Comparison of ENCODE assay signal across 13 cellular contexts in the genomic region with DNA sequence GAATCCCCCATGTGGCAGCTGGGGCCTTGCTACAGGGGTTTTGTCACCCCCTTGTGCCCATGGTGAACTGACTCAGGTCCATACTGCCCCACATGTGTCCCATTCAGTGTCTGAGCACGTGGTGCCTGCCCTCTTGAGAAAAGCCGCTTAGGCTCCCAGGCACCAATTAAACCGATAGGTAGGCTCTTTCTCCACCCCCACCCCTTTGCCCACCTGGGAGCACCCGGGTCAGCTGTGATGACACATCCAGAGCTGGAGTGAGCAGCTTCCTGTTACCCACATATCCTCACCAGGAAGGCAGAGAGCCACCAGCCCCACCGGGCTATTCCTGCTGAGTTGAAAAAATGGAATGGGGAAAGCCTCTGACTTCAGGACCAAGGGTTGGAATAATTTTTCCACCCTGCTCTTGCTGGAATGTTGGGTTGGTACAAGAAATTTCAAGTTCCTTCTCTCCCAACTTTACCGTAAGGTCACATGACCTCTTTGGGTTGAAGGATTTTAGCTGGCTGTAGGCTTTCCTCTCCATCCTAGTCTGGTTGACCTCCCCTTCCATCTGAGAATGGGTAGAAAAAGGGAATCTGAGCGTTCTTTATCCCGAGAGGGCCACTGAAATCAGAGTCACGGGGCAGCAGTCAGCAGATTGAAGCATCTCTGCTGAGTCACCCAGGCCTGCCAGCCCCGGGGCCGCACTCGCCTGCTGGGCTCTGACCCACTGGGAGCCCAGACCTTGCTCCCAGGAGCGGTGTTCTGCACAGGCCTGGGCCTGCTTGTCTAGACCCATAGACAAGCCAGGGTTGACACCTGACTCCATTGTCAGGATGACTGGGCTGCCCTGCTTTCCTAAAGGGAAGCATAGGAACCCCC. TPM values are rescaled to one million over a fixed set of nuclear protein-coding genes. Genes with fewer than 3 reads are reported as not detected.
DNase-seq lines count a peak whose midpoint lies in the region; ATAC-seq, FAIRE-seq and TF ChIP-seq lines count a peak whose summit lies in the region.
"Had no signal": no experiment of that assay in that cellular context is flagged by ENCODE, and none has a peak within 500 bp of the region (broad histone marks: within the 10 kb centered on the region; RNA-seq: fewer than 3 reads in every experiment).

No MANE protein-coding gene starts in this region.

- no peak overlapping the region for H2AFZ ChIP-seq in K562 (ENCODE audit: low read depth, low read length)

- no peaks in the 10 kb centered on the region for H3K9me1 ChIP-seq in K562 (ENCODE audit: control insufficient read depth, insufficient read depth, low read length)

- in situ Hi-C loops in K562 (cut with MboI): loop anchor here (5.0 kb wide), 1 partner anchor 281 kb away; no protein-coding TSS in a partner anchor

- H3K9me3 ChIP-seq in AG04450 (ENCODE audit: control insufficient read depth, insufficient read depth, low read length) (no peaks in the 10 kb centered on the region), HUES48 (ENCODE audit: control insufficient read depth, insufficient read depth, low read length) (no peaks in the 10 kb centered on the region), K562 (replicated peaks; ENCODE audit: control insufficient read depth, insufficient read depth, low read depth, low read length) (no peaks in the 10 kb centered on the region)

- DNase-seq in AG04450 (ENCODE audit: low read depth, low spot score) (no peak), K562 (ENCODE audit: extremely low read depth in 1 of 4, low spot score in 3 of 4) (peak; percentile 31 to 55 (median 44))
- DNase-seq in activated effector memory CD4-positive, alpha-beta T cell treated with anti-CD3 and anti-CD28 coated beads, Interleukin-2, amount 50 U/mL, for 16 hours: no peak
- DNase-seq: activated CD8-positive, alpha-beta memory T cell treated with anti-CD3 and anti-CD28 coated beads, Interleukin-2, amount 50 U/mL, for 48 hours; CD4-positive, alpha-beta memory T cell; naive thymus-derived CD8-positive, alpha-beta T cell had no signal

- TF ChIP-seq RAD21 in K562 (CRISPR knock-in tag; conservative IDR thresholded peaks at IDR 0.05 in 1 of 2, IDR thresholded peaks at IDR 0.05 in 1 of 2): no peak

- no peak overlapping the region for H3K4me2 ChIP-seq in K562 (ENCODE audit: insufficient read depth, low read length)

- TF ChIP-seq CTCF in AG04450 (IDR thresholded peaks at IDR 0.05; ENCODE audit: low read depth, low read length) (no peak), K562 (IDR thresholded peaks at IDR 0.05 in 2 of 3, conservative IDR thresholded peaks at IDR 0.05 in 1 of 3; ENCODE audit: insufficient read depth in 2 of 3, low read depth in 1 of 3, low read length in 3 of 3) (no peak)

- H3K27ac ChIP-seq in AG04450 (ENCODE audit: low read depth, low read length): peak overlapping the region; percentile 57
- H3K27ac ChIP-seq in HUES48 (ENCODE audit: low read depth, low read length): peak overlapping the region; percentile 58
- no peak overlapping the region for H3K27ac ChIP-seq in K562 (ENCODE audit: extremely low read depth, low read depth, low read length)
- H3K27ac ChIP-seq in layer of hippocampus (ENCODE audit: low read depth, low read length): peak overlapping the region; percentile 93

- no peak overlapping the region for H3K9ac ChIP-seq in HUES48 (ENCODE audit: low read depth, low read length)
- H3K9ac ChIP-seq in K562 (ENCODE audit: insufficient read depth in 1 of 2, low read depth in 2 of 2, low read length in 2 of 2): no peak overlapping the region

- no TSS peak for BruUV-seq in K562 (replicated peaks; lab: Mats Ljungman, UMichigan)

- TF ChIP-seq EP300 in K562 (IDR thresholded peaks at IDR 0.05; ENCODE audit: low read length): no peak

- no peaks in the 10 kb centered on the region for H3K79me2 ChIP-seq in K562 (ENCODE audit: control insufficient read depth, insufficient read depth, low read length)

- H3K36me3 ChIP-seq in HUES48 (ENCODE audit: control insufficient read depth, insufficient read depth, low read length): no peaks in the 10 kb centered on the region
- H3K36me3 ChIP-seq in K562 (ENCODE audit: control insufficient read depth, insufficient read depth, low read length): no peaks in the 10 kb centered on the region

- no peak for FAIRE-seq in K562 (lab: Jason Lieb, UNC)
- FAIRE-seq: endothelial cell of umbilical vein, GM19239 had no signal

- intact Hi-C loops in K562 (cut with micrococcal nuclease): loop anchor here (5.0 kb wide), 1 partner anchor 116 kb away; no protein-coding TSS in a partner anchor

- no peaks in the 10 kb centered on the region for H3K27me3 ChIP-seq in AG04450 (ENCODE audit: control insufficient read depth, insufficient read depth, low read length)
- no peaks in the 10 kb centered on the region for H3K27me3 ChIP-seq in HUES48 (ENCODE audit: control insufficient read depth, insufficient read depth, low read length)
- peaks cover 0 to 4% of the 10 kb centered on the region in 2 experiments; a peak in 1 of 5 replicates for H3K27me3 ChIP-seq in K562 (ENCODE audit: control insufficient read depth in 2 of 2, insufficient read depth in 2 of 2, low read length in 2 of 2)
- H3K27me3 ChIP-seq in layer of hippocampus (ENCODE audit: control insufficient read depth, insufficient read depth, low read length): no peaks in the 10 kb centered on the region

- TF ChIP-seq POLR2A in K562 (conservative IDR thresholded peaks at IDR 0.05): no peak

- H3K4me1 ChIP-seq in HUES48 (ENCODE audit: control insufficient read depth, insufficient read depth, low read length): peaks cover 10% of the 10 kb centered on the region
- H3K4me1 ChIP-seq in K562 (replicated peaks in 1 of 2; ENCODE audit: control insufficient read depth in 2 of 2, insufficient read depth in 2 of 2, low read length in 2 of 2): peaks cover 36 to 37% of the 10 kb centered on the region in 2 experiments

- no peak overlapping the region for H3K4me3 ChIP-seq in AG04450 (ENCODE audit: low read depth, low read length)
- no peak overlapping the region for H3K4me3 ChIP-seq in HUES48 (ENCODE audit: low read depth, low read length)
- H3K4me3 ChIP-seq in K562: no peak overlapping the region

- 34% methylated on average over 13 of the region's 13 CpGs for WGBS in K562 (ENCODE audit: insufficient coverage, low coverage, missing lambda C conversion rate)

- ATAC-seq in K562: peak; percentile 9; the same call in 1 of the 3 replicates
- ATAC-seq in GM21447 (IDR thresholded peaks at IDR 0.05; ENCODE audit: unreplicated experiment): no peak
- ATAC-seq in GM19463 (IDR thresholded peaks at IDR 0.05; ENCODE audit: unreplicated experiment): no peak
- no peak for ATAC-seq in HG03520 (IDR thresholded peaks at IDR 0.05; ENCODE audit: unreplicated experiment)
- ATAC-seq: naive thymus-derived CD8-positive, alpha-beta T cell had no signal

- CTCF ChIA-PET in AG04450 (lab: Charles Lee): interaction anchor here (0.7 to 6.8 kb wide), 15 partner anchors 12 to 658 kb away, joined by 3 to 107 read pairs (median 6); partner anchors contain the start of gene TMCC2
- CTCF ChIA-PET in K562 (lab: Yijun Ruan, JAX; ENCODE audit: low intra/inter-chr PET ratio): no interaction called here

- POLR2A ChIA-PET in AG04450 (lab: Yijun Ruan, JAX) (interaction anchor here (0.6 to 0.8 kb wide), 2 partner anchors 151 to 281 kb away, joined by 3 to 11 read pairs; no protein-coding TSS in a partner anchor), K562 (lab: Yijun Ruan, JAX) (interaction anchor here (0.5 to 1.1 kb wide), 4 partner anchors 40 to 494 kb away, joined by 3 to 4 read pairs (median 3); no protein-coding TSS in a partner anchor)

- no peaks in the 10 kb centered on the region for H4K20me1 ChIP-seq in K562 (replicated peaks; ENCODE audit: control insufficient read depth, insufficient read depth, low read length)

RNA-seq across cellular contexts. Expression of gene TMCC2, which starts 30.8 kb away (rescaled TPM):
- polyA plus RNA-seq in AG04450 (2011; rRNA removed) (2.3 and 3.0 TPM in 2 replicates), K562 (2011; rRNA removed) (0.60 and 1.3 TPM in 2 replicates), K562 (2014; fragmentation: Illumina TruSeq; extraction: Trizol) (1.2 and 1.3 TPM in 2 replicates), K562 (2014; fragmentation: Nextera tagmentation; extraction: Ambion mirVana) (under 1 TPM; 0.06 to 0.10 TPM), K562 (2014; rRNA removed) (1.2 and 2.0 TPM in 2 replicates)
- 4.8 and 5.2 TPM in 2 replicates for polyA minus RNA-seq in AG04450 (2011; rRNA and poly(A)+ RNA removed)
- 0.44 and 1.0 TPM in 2 replicates for total RNA-seq in K562 (2011; cell fraction: chromatin; rRNA removed; ENCODE audit: low replicate concordance)
- 0.66 and 1.0 TPM in 2 replicates for total RNA-seq in K562 (2011; cell fraction: nucleolus; rRNA removed)
- total RNA-seq in K562 (2011; cell fraction: nucleoplasm; rRNA removed): 0.51 and 1.1 TPM in 2 replicates
- total RNA-seq in K562 (2014; rRNA removed) (1.5 and 1.6 TPM in 2 replicates), K562 (2014; rRNA removed; fragmentation: Illumina TruSeq; extraction: Trizol) (0.48 and 0.62 TPM in 2 replicates), K562 (2015; rRNA removed; fragmentation: Illumina TruSeq; extraction: Trizol) (0.94 and 0.98 TPM in 2 replicates), K562 (2021) (1.8 TPM in 2 replicates)
- polyA plus RNA-seq in K562 (2011; cell fraction: cytosol; rRNA removed): 1.6 and 1.7 TPM in 2 replicates
- 1.6 and 1.9 TPM in 2 replicates for polyA plus RNA-seq in K562 (2011; cell fraction: nucleus; rRNA removed)
- 2.0 and 6.3 TPM in 2 replicates for polyA plus RNA-seq in K562 (2012)
- polyA minus RNA-seq in K562 (2011; rRNA and poly(A)+ RNA removed): 0.74 and 1.3 TPM in 2 replicates
- polyA minus RNA-seq in K562 (2011; cell fraction: cytosol; rRNA and poly(A)+ RNA removed): 0.76 and 2.9 TPM in 2 replicates
- 0.54 and 1.6 TPM in 2 replicates for polyA minus RNA-seq in K562 (2011; cell fraction: nucleus; rRNA and poly(A)+ RNA removed)

RNA-seq across cellular contexts. Expression of gene DSTYK, which starts 47.0 kb away (rescaled TPM):
- 12.8 and 16.7 TPM in 2 replicates for polyA plus RNA-seq in AG04450 (2011; rRNA removed)
- polyA minus RNA-seq in AG04450 (2011; rRNA and poly(A)+ RNA removed): 15.3 and 18.1 TPM in 2 replicates
- 12.5 and 15.3 TPM in 2 replicates for total RNA-seq in K562 (2011; cell fraction: chromatin; rRNA removed; ENCODE audit: low replicate concordance)
- 6.3 and 7.2 TPM in 2 replicates for total RNA-seq in K562 (2011; cell fraction: nucleolus; rRNA removed)
- total RNA-seq in K562 (2011; cell fraction: nucleoplasm; rRNA removed): 11.8 and 16.3 TPM in 2 replicates
- 4.2 and 5.5 TPM in 2 replicates for total RNA-seq in K562 (2014; rRNA removed)
- total RNA-seq in K562 (2014; rRNA removed; fragmentation: Illumina TruSeq; extraction: Trizol): 7.0 TPM in 2 replicates
- total RNA-seq in K562 (2015; rRNA removed; fragmentation: Illumina TruSeq; extraction: Trizol): 6.6 and 7.1 TPM in 2 replicates
- 6.2 and 7.3 TPM in 2 replicates for total RNA-seq in K562 (2021)
- 6.3 and 7.0 TPM in 2 replicates for polyA plus RNA-seq in K562 (2011; rRNA removed)
- polyA plus RNA-seq in K562 (2011; cell fraction: cytosol; rRNA removed): 2.3 and 4.7 TPM in 2 replicates
- polyA plus RNA-seq in K562 (2011; cell fraction: nucleus; rRNA removed): 2.9 and 3.0 TPM in 2 replicates
- 5.6 and 8.7 TPM in 2 replicates for polyA plus RNA-seq in K562 (2012)
- polyA plus RNA-seq in K562 (2014; fragmentation: Illumina TruSeq; extraction: Trizol): 6.3 and 6.9 TPM in 2 replicates
- polyA plus RNA-seq in K562 (2014; fragmentation: Nextera tagmentation; extraction: Ambion mirVana): 1 to 10 TPM; 4.6 to 5.0 TPM
- polyA plus RNA-seq in K562 (2014; rRNA removed): 4.8 and 5.4 TPM in 2 replicates
- 11.5 and 13.9 TPM in 2 replicates for polyA minus RNA-seq in K562 (2011; rRNA and poly(A)+ RNA removed)
- 4.2 and 4.4 TPM in 2 replicates for polyA minus RNA-seq in K562 (2011; cell fraction: cytosol; rRNA and poly(A)+ RNA removed)
- 4.6 and 8.2 TPM in 2 replicates for polyA minus RNA-seq in K562 (2011; cell fraction: nucleus; rRNA and poly(A)+ RNA removed)

Comparison
In these comparisons a context has a peak if more than half of its experiments do, and no peak if none do; other contexts are left out.
1. DNase-seq: peak in K562 (4 of 4); none in AG04450 (single experiment) and activated effector memory CD4-positive, alpha-beta T cell treated with anti-CD3 and anti-CD28 coated beads, Interleukin-2, amount 50 U/mL, for 16 hours (single experiment).